In the genomic region with DNA sequence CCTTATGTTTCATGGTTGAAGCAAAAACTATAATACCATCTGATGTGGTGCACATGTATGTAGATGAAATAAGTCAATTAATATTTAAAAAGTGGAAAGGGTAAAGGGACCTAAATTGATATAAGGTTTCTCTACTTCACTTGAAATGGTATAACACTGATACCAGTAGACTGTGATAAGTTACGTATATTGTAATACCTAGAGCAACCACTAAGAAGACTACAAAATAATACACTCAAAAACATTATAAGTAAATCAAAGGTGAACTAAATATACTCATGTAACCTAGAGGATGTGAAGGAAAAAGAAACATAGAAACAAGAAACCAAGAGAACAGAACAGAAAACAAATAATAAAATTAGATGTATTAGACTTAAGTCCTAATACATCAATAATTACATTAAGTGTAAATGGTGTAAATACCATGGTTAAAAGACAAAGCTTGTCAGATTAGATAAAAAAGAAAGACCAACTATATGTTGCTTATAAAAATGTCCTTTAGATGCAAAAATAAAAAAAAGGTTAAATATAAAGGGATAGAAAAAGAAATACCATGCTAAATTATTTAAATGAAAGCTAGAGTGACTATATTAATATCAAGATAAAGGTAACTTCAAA, we compare ENCODE assay signal across 30 cellular contexts.
"Had no signal": no experiment of that assay in that cellular context is flagged by ENCODE, and none has a peak within 500 bp of the region (broad histone marks: within the 10 kb centered on the region; RNA-seq: fewer than 3 reads in every experiment).

No MANE protein-coding gene starts in this region.

- H3K4me3 ChIP-seq: gastroesophageal sphincter, skin epidermis, testis, transverse colon had no signal

- DNase-seq: activated CD4-positive, alpha-beta T cell treated with anti-CD3 and anti-CD28 coated beads for 1 hour; activated CD4-positive, alpha-beta T cell treated with anti-CD3 and anti-CD28 coated beads, Interleukin-2, amount 10 ng/mL, durations not matched to agents 7 days and 5 days; activated CD8-positive, alpha-beta T cell treated with anti-CD3 and anti-CD28 coated beads for 36 hours; activated gamma-delta T cell treated with Interleukin-2 at 50 U/mL for 16 hours; activated naive CD8-positive, alpha-beta T cell treated with anti-CD3 and anti-CD28 coated beads, Interleukin-2, amount 50 U/mL, for 24 hours; activated T-cell treated with anti-CD3 and anti-CD28 coated beads, Interleukin-2, amount 50 U/mL, for 4 hours; amygdala; central memory CD4-positive, alpha-beta T cell; erythroblast; head of caudate nucleus; hippocampal formation; midbrain; naive thymus-derived CD4-positive, alpha-beta T cell; occipital lobe; stimulated activated CD4-positive, alpha-beta T cell treated with anti-CD3 and anti-CD28 coated beads, Interleukin-12 subunit alpha, Interleukin-12 subunit beta, amount 100 ng/mL, for 4 hours; stimulated activated CD4-positive, alpha-beta T cell treated with anti-CD3 and anti-CD28 coated beads, Interleukin-4, amount 100 ng/mL, for 1 hour; stimulated activated naive CD8-positive, alpha-beta T cell treated with anti-CD3 and anti-CD28 coated beads, Interleukin-15, Interleukin-2, amounts not matched to agents 100 U/mL and 50 U/mL, for 24 hours; T-helper 17 cell; T1000; testis; transverse colon had no signal

- FAIRE-seq: endometrium, urothelium cell line had no signal

- H3K4me1 Mint-ChIP-seq: activated CD4-positive, alpha-beta T cell treated with anti-CD3 and anti-CD28 coated beads, Interleukin-2, amount 10 ng/mL, durations not matched to agents 7 days and 5 days; activated naive CD4-positive, alpha-beta T cell treated with anti-CD3 and anti-CD28 coated beads, Interleukin-2, amount 50 U/mL, for 24 hours; activated naive CD8-positive, alpha-beta T cell treated with anti-CD3 and anti-CD28 coated beads, Interleukin-2, amount 50 U/mL, for 24 hours; activated T-helper 17 cell treated with anti-CD3 and anti-CD28 coated beads, Interleukin-2, amount 50 U/mL, for 72 hours; T-helper 17 cell had no signal

- ATAC-seq: activated CD8-positive, alpha-beta T cell treated with anti-CD3 and anti-CD28 coated beads for 36 hours; activated naive CD8-positive, alpha-beta T cell treated with anti-CD3 and anti-CD28 coated beads, Interleukin-2, amount 50 U/mL, for 24 hours; activated T-cell treated with anti-CD3 and anti-CD28 coated beads, Interleukin-2, amount 50 U/mL, for 4 hours; activated T-helper 17 cell treated with anti-CD3 and anti-CD28 coated beads, Interleukin-2, amount 50 U/mL, for 72 hours; gastroesophageal sphincter; naive thymus-derived CD4-positive, alpha-beta T cell; sciatic nerve; stimulated activated naive CD8-positive, alpha-beta T cell treated with anti-CD3 and anti-CD28 coated beads, Interleukin-15, Interleukin-2, amounts not matched to agents 100 U/mL and 50 U/mL, for 24 hours; T-helper 17 cell; WTC11 had no signal

- H3K27ac ChIP-seq: gastroesophageal sphincter, skin epidermis, testis, transverse colon had no signal

- H3K4me1 ChIP-seq: gastroesophageal sphincter, testis, transverse colon had no signal

- H3K36me3 ChIP-seq: gastroesophageal sphincter, transverse colon had no signal

- H3K9me3 ChIP-seq: gastroesophageal sphincter, testis, transverse colon had no signal

- H3K4me3 Mint-ChIP-seq: activated CD4-positive, alpha-beta T cell treated with anti-CD3 and anti-CD28 coated beads, Interleukin-2, amount 10 ng/mL, durations not matched to agents 7 days and 5 days; activated CD8-positive, alpha-beta T cell treated with anti-CD3 and anti-CD28 coated beads for 36 hours; activated naive CD4-positive, alpha-beta T cell treated with anti-CD3 and anti-CD28 coated beads, Interleukin-2, amount 50 U/mL, for 24 hours; activated naive CD8-positive, alpha-beta T cell treated with anti-CD3 and anti-CD28 coated beads, Interleukin-2, amount 50 U/mL, for 24 hours; activated T-cell treated with anti-CD3 and anti-CD28 coated beads, Interleukin-2, amount 50 U/mL, for 4 hours; activated T-helper 17 cell treated with anti-CD3 and anti-CD28 coated beads, Interleukin-2, amount 50 U/mL, for 72 hours; dendritic cell treated with granulocyte-macrophage colony-stimulating factor and Interleukin-4, amounts not matched to agents 40 ng/mL and 50 ng/mL, for 4 days; naive thymus-derived CD4-positive, alpha-beta T cell; T-helper 17 cell; WTC11 had no signal

- H3K27ac Mint-ChIP-seq: activated CD4-positive, alpha-beta T cell treated with anti-CD3 and anti-CD28 coated beads, Interleukin-2, amount 10 ng/mL, durations not matched to agents 7 days and 5 days; activated CD8-positive, alpha-beta T cell treated with anti-CD3 and anti-CD28 coated beads for 36 hours; activated naive CD4-positive, alpha-beta T cell treated with anti-CD3 and anti-CD28 coated beads, Interleukin-2, amount 50 U/mL, for 24 hours; activated naive CD8-positive, alpha-beta T cell treated with anti-CD3 and anti-CD28 coated beads, Interleukin-2, amount 50 U/mL, for 24 hours; activated T-helper 17 cell treated with anti-CD3 and anti-CD28 coated beads, Interleukin-2, amount 50 U/mL, for 72 hours; dendritic cell treated with granulocyte-macrophage colony-stimulating factor and Interleukin-4, amounts not matched to agents 40 ng/mL and 50 ng/mL, for 4 days; naive thymus-derived CD4-positive, alpha-beta T cell; T-helper 17 cell; WTC11 had no signal

- H3K27me3 Mint-ChIP-seq: activated CD4-positive, alpha-beta T cell treated with anti-CD3 and anti-CD28 coated beads, Interleukin-2, amount 10 ng/mL, durations not matched to agents 7 days and 5 days; activated CD8-positive, alpha-beta T cell treated with anti-CD3 and anti-CD28 coated beads for 36 hours; activated naive CD4-positive, alpha-beta T cell treated with anti-CD3 and anti-CD28 coated beads, Interleukin-2, amount 50 U/mL, for 24 hours; activated naive CD8-positive, alpha-beta T cell treated with anti-CD3 and anti-CD28 coated beads, Interleukin-2, amount 50 U/mL, for 24 hours; activated T-helper 17 cell treated with anti-CD3 and anti-CD28 coated beads, Interleukin-2, amount 50 U/mL, for 72 hours; dendritic cell treated with granulocyte-macrophage colony-stimulating factor and Interleukin-4, amounts not matched to agents 40 ng/mL and 50 ng/mL, for 4 days; naive thymus-derived CD4-positive, alpha-beta T cell; T-helper 17 cell had no signal
